28 cellular contexts compared by ENCODE assay signal in the genomic region with DNA sequence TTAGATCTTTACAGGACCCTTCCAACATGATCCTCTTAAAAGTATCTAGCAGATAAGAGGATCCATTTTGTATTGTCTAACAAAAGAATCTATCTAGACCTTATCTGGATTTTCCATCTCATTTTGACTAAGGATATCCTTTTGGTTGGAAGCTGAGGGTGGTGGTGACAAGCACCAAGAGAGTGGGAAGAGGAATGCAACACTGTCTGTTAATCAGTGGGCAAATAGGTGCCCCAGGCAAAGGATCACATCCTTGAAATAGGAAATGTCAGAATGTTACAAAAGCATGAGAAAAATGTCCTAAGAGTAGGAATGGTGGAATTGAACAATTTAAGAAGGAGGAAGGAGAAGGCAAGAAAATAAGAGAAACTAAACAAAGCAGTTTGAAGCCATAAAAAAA.
DNase-seq lines count a peak whose midpoint lies in the region; FAIRE-seq and TF ChIP-seq lines count a peak whose summit lies in the region.
"Had no signal": no experiment of that assay in that cellular context is flagged by ENCODE, and none has a peak within 500 bp of the region (broad histone marks: within the 10 kb centered on the region; RNA-seq: fewer than 3 reads in every experiment).

No MANE protein-coding gene starts in this region.

- H2AK5ac ChIP-seq in trophoblast cell (ENCODE audit: low read length), result no peak overlapping the region

- H3K27ac Mint-ChIP-seq in astrocyte (ENCODE audit: unreplicated experiment), result peak overlapping the region; percentile 0
- no peak overlapping the region for H3K27ac Mint-ChIP-seq in activated T-cell treated with anti-CD3 and anti-CD28 coated beads, Interleukin-2, amount 50 U/mL, for 24 hours
- H3K27ac Mint-ChIP-seq: CD14-positive monocyte; CD4-positive, alpha-beta memory T cell; CD4-positive, CD25-positive, alpha-beta regulatory T cell; CD8-positive, alpha-beta memory T cell had no signal

- no peak for TF ChIP-seq RAD21 in neural cell (conservative IDR thresholded peaks at IDR 0.05)

- no peak overlapping the region for H4K8ac ChIP-seq in trophoblast cell (ENCODE audit: low read depth, low read length)

- H3K4me3 ChIP-seq in astrocyte (ENCODE audit: insufficient read depth, low read depth, low read length) (no peak overlapping the region), neural cell (ENCODE audit: low read length) (no peak overlapping the region), trophoblast cell (ENCODE audit: low read depth, low read length) (no peak overlapping the region)
- H3K4me3 ChIP-seq: BLaER1, GM12878 had no signal

- no peak overlapping the region for H4K91ac ChIP-seq in trophoblast cell (ENCODE audit: low read depth, low read length)

- H3K18ac ChIP-seq in trophoblast cell (ENCODE audit: low read length), result no peak overlapping the region

- peaks cover 3% of the 10 kb centered on the region for H3K4me1 Mint-ChIP-seq in astrocyte (ENCODE audit: low read depth, unreplicated experiment)
- no peaks in the 10 kb centered on the region for H3K4me1 Mint-ChIP-seq in activated T-cell treated with anti-CD3 and anti-CD28 coated beads, Interleukin-2, amount 50 U/mL, for 24 hours (ENCODE audit: low read depth)
- H3K4me1 Mint-ChIP-seq: CD14-positive monocyte; CD4-positive, alpha-beta memory T cell; CD4-positive, CD25-positive, alpha-beta regulatory T cell; CD8-positive, alpha-beta memory T cell had no signal

- no peak overlapping the region for H2BK5ac ChIP-seq in trophoblast cell (ENCODE audit: low read depth, low read length, poor library complexity)

- no peak overlapping the region for H3K4me3 Mint-ChIP-seq in astrocyte (ENCODE audit: unreplicated experiment)
- no peak overlapping the region for H3K4me3 Mint-ChIP-seq in activated T-cell treated with anti-CD3 and anti-CD28 coated beads, Interleukin-2, amount 50 U/mL, for 24 hours
- H3K4me3 Mint-ChIP-seq: CD14-positive monocyte; CD4-positive, alpha-beta memory T cell; CD4-positive, CD25-positive, alpha-beta regulatory T cell; CD8-positive, alpha-beta memory T cell had no signal

- no peak for TF ChIP-seq EP300 in neural cell (conservative IDR thresholded peaks at IDR 0.05; ENCODE audit: poor library complexity, severe bottlenecking)

- H2AFZ ChIP-seq in astrocyte (ENCODE audit: low read depth, low read length) (no peak overlapping the region), neural cell (ENCODE audit: low read depth, low read length) (peak overlapping the region; percentile 32), trophoblast cell (ENCODE audit: insufficient read depth, low read length, poor library complexity) (no peak overlapping the region)

- H3K4me1 ChIP-seq in astrocyte (ENCODE audit: insufficient read depth, low read length), result no peaks in the 10 kb centered on the region
- H3K4me1 ChIP-seq in trophoblast cell (ENCODE audit: control insufficient read depth in 1 of 2, insufficient read depth in 2 of 2, low read length in 2 of 2), result no peaks in the 10 kb centered on the region
- H3K4me1 ChIP-seq: BE2C, BLaER1 had no signal

- no peak for FAIRE-seq in astrocyte (lab: Jason Lieb, UNC)
- FAIRE-seq: GM12878, GM12892, GM18507 had no signal

- H3K9me2 ChIP-seq in neural cell (ENCODE audit: insufficient read depth, low read length), result no peaks in the 10 kb centered on the region

- H3K27me3 Mint-ChIP-seq in astrocyte (ENCODE audit: low read depth, unreplicated experiment), result no peaks in the 10 kb centered on the region
- no peaks in the 10 kb centered on the region for H3K27me3 Mint-ChIP-seq in activated T-cell treated with anti-CD3 and anti-CD28 coated beads, Interleukin-2, amount 50 U/mL, for 24 hours
- H3K27me3 Mint-ChIP-seq: CD4-positive, alpha-beta memory T cell; CD4-positive, CD25-positive, alpha-beta regulatory T cell; CD8-positive, alpha-beta memory T cell had no signal

- no peak overlapping the region for H3K4me2 ChIP-seq in astrocyte (ENCODE audit: low read length)
- H3K4me2 ChIP-seq in neural cell (ENCODE audit: low read length), result no peak overlapping the region
- no peak overlapping the region for H3K4me2 ChIP-seq in trophoblast cell (ENCODE audit: low read length)
- H3K4me2 ChIP-seq: BLaER1 had no signal

- H4K20me1 ChIP-seq in astrocyte (ENCODE audit: insufficient read depth, low read length) (no peaks in the 10 kb centered on the region), neural cell (ENCODE audit: insufficient read depth) (no peaks in the 10 kb centered on the region)
- H4K20me1 ChIP-seq: BLaER1 had no signal

- H2BK12ac ChIP-seq in trophoblast cell (ENCODE audit: low read length), result no peak overlapping the region

- no peak overlapping the region for H3K4ac ChIP-seq in trophoblast cell (ENCODE audit: low read depth, low read length)

- H3K9ac ChIP-seq in astrocyte (ENCODE audit: low read length) (no peak overlapping the region), neural cell (ENCODE audit: low read length) (no peak overlapping the region), trophoblast cell (ENCODE audit: low read length) (no peak overlapping the region)
- H3K9ac ChIP-seq: BLaER1 had no signal

- H4K12ac ChIP-seq in trophoblast cell (ENCODE audit: low read depth, low read length), result no peak overlapping the region

- H3K27ac ChIP-seq in astrocyte (ENCODE audit: low read depth, low read length) (no peak overlapping the region), neural cell (ENCODE audit: low read length) (no peak overlapping the region), trophoblast cell (ENCODE audit: low read depth, low read length) (no peak overlapping the region)
- H3K27ac ChIP-seq: BLaER1 had no signal

- no peaks in the 10 kb centered on the region for H3K9me3 Mint-ChIP-seq in astrocyte (ENCODE audit: unreplicated experiment)
- peaks cover 29% of the 10 kb centered on the region for H3K9me3 Mint-ChIP-seq in activated T-cell treated with anti-CD3 and anti-CD28 coated beads, Interleukin-2, amount 50 U/mL, for 24 hours

- H3K36me3 ChIP-seq in astrocyte (ENCODE audit: insufficient read depth, low read length) (no peaks in the 10 kb centered on the region), neural cell (ENCODE audit: insufficient read depth, low read length) (no peaks in the 10 kb centered on the region), trophoblast cell (ENCODE audit: control insufficient read depth in 1 of 2, insufficient read depth in 2 of 2, low read length in 2 of 2) (no peaks in the 10 kb centered on the region)
- H3K36me3 ChIP-seq: BE2C, BLaER1 had no signal

- H3K27me3 ChIP-seq in astrocyte (ENCODE audit: insufficient read depth, low read length) (no peaks in the 10 kb centered on the region), neural cell (ENCODE audit: insufficient read depth, low read depth, low read length) (no peaks in the 10 kb centered on the region), trophoblast cell (ENCODE audit: insufficient read depth, low read length) (no peaks in the 10 kb centered on the region)
- H3K27me3 ChIP-seq: BE2C, BLaER1 had no signal

- TF ChIP-seq CTCF in astrocyte (IDR thresholded peaks at IDR 0.05; ENCODE audit: insufficient read depth, low read depth, low read length) (no peak), neural cell (IDR thresholded peaks at IDR 0.05; ENCODE audit: poor library complexity, severe bottlenecking) (no peak)

- no peaks in the 10 kb centered on the region for H3K79me1 ChIP-seq in trophoblast cell (ENCODE audit: low read length)

- H3K79me2 ChIP-seq in astrocyte (ENCODE audit: insufficient read depth, low read length) (no peaks in the 10 kb centered on the region), neural cell (replicated peaks; ENCODE audit: insufficient read depth, low read length) (no peaks in the 10 kb centered on the region), trophoblast cell (ENCODE audit: control insufficient read depth, insufficient read depth, low read length, poor library complexity) (no peaks in the 10 kb centered on the region)

- no peaks in the 10 kb centered on the region for H3F3A ChIP-seq in neural cell (ENCODE audit: insufficient read depth, low read length, poor library complexity, severe bottlenecking)

- no peak overlapping the region for H3K14ac ChIP-seq in trophoblast cell (ENCODE audit: low read length)

- H3K36me3 Mint-ChIP-seq in astrocyte (ENCODE audit: low read depth, unreplicated experiment), result no peaks in the 10 kb centered on the region
- no peaks in the 10 kb centered on the region for H3K36me3 Mint-ChIP-seq in activated T-cell treated with anti-CD3 and anti-CD28 coated beads, Interleukin-2, amount 50 U/mL, for 24 hours (ENCODE audit: low read depth)
- H3K36me3 Mint-ChIP-seq: CD14-positive monocyte; CD4-positive, alpha-beta memory T cell; CD4-positive, CD25-positive, alpha-beta regulatory T cell; CD8-positive, alpha-beta memory T cell had no signal

- no peak overlapping the region for H2BK120ac ChIP-seq in trophoblast cell (ENCODE audit: insufficient read depth, low read length, poor library complexity)

- no peak overlapping the region for H3K23ac ChIP-seq in trophoblast cell (ENCODE audit: low read length)

- DNase-seq in astrocyte (ENCODE audit: low read depth), result no peak
- DNase-seq in islet precursor cell, result peak; percentile 70
- DNase-seq in trophoblast cell, result peak; percentile 50 to 84
- DNase-seq in stimulated activated CD4-positive, alpha-beta T cell treated with anti-CD3 and anti-CD28 coated beads, Interleukin-2, amount 100 ng/mL, for 24 hours, result no peak
- DNase-seq in SHP77 (lab: John Stamatoyannopoulos, UW), result no peak
- no peak for DNase-seq in activated T-cell treated with anti-CD3 and anti-CD28 coated beads, Interleukin-2, amount 50 U/mL, for 24 hours
- DNase-seq in glomerular visceral epithelial cell (ENCODE audit: extremely low spot score), result no peak
- DNase-seq: 8988T; ACHN; BE2C; C1 segment of cervical spinal cord; CD4-positive, alpha-beta memory T cell; CD4-positive, CD25-positive, alpha-beta regulatory T cell; CD8-positive, alpha-beta memory T cell; COR-L47; DMS 273 treated with DMSO at 0.1 percent for 48 hours; DMS153; DMS53; DMS79; DND-41; EL; GDM1 had no signal

- no peaks in the 10 kb centered on the region for H3K9me3 ChIP-seq in astrocyte (ENCODE audit: insufficient read depth, low read depth, low read length)
- no peaks in the 10 kb centered on the region for H3K9me3 ChIP-seq in neural cell (ENCODE audit: low read length)
- no peaks in the 10 kb centered on the region for H3K9me3 ChIP-seq in trophoblast cell (ENCODE audit: insufficient read depth, low read depth, low read length)
- H3K9me3 ChIP-seq: BE2C had no signal

Comparison
In these comparisons a context has a peak if more than half of its experiments do, and no peak if none do; other contexts are left out.
1. DNase-seq: peak in islet precursor cell (single experiment) and trophoblast cell (2 of 2); none in astrocyte (single experiment), stimulated activated CD4-positive, alpha-beta T cell treated with anti-CD3 and anti-CD28 coated beads, Interleukin-2, amount 100 ng/mL, for 24 hours (0 of 2), SHP77 (0 of 2), activated T-cell treated with anti-CD3 and anti-CD28 coated beads, Interleukin-2, amount 50 U/mL, for 24 hours (single experiment) and glomerular visceral epithelial cell (single experiment).